1 cellular context compared by ENCODE assay signal in the genomic region with DNA sequence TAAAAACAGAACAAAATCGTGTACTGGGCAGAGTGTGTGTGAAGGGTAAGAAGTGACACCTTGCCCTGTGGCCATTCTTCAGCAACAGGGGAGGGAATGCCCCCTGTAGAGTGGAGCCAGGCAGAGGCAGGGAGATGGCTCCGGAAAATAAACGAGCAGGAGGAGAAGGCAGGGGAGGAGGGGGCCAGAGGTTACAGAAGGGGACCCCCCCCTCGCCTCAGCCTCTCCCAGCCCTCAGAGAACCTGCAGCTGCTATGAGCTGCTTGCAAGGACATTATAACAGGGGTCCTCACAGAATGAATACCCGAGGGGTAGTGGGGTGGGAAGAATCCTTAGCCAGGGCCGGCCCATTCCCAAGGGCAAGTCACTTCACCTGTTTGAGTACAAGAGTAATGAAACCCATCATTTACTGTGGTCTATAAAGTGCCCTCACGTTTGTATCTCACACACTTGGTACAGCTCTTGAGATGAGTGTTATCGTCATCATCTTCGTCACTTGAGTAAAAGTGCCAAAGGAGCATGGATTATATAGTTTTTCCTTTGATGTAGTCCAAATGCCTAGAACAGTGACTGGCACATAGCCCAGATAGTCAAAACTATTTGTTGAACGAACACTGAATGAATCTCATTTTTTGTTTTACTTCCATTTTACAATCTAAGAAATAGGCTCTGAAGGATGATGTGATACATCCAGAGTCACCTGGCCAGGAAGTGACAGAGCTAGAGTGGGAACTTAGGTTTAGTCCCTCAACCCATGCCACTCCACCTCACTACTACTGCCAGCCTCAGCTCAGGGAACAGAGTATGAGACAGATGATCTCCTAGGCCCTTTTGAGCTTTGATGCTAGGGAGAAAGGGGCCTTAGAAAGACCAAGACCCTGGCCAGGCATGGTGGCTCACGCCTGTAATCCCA.
TF ChIP-seq lines count a peak whose summit lies in the region.

No MANE protein-coding gene starts in this region.

TF ChIP-seq in GM12891, 5 proteins besides CTCF, POLR2A, EP300 and RAD21:
- no peak for TF ChIP-seq POLR2AphosphoS5 (IDR thresholded peaks at IDR 0.05; ENCODE audit: low read depth, low read length)
- TF ChIP-seq SPI1 (IDR thresholded peaks at IDR 0.05; ENCODE audit: low read depth, low read length): no peak
- TF ChIP-seq PAX5 (IDR thresholded peaks at IDR 0.05; ENCODE audit: insufficient read depth, low read length, severe bottlenecking): no peak
- TF ChIP-seq TAF1 (IDR thresholded peaks at IDR 0.05; ENCODE audit: low read depth, low read length): no peak
- no peak for TF ChIP-seq POU2F2 (IDR thresholded peaks at IDR 0.05; ENCODE audit: low read depth, low read length)
